ENCODE assay signal across 10 cellular contexts in genomic region chr3:152307829-152308474, GRCh38. TPM values are rescaled to one million over a fixed set of nuclear protein-coding genes. Genes with fewer than 3 reads are reported as not detected.
DNase-seq lines count a peak whose midpoint lies in the region; ATAC-seq, FAIRE-seq and TF ChIP-seq lines count a peak whose summit lies in the region.
"Had no signal": no experiment of that assay in that cellular context is flagged by ENCODE, and none has a peak within 500 bp of the region (broad histone marks: within the 10 kb centered on the region; RNA-seq: fewer than 3 reads in every experiment).

No MANE protein-coding gene starts in this region.

- TF ChIP-seq CTCF in esophagus squamous epithelium (IDR thresholded peaks at IDR 0.05) (no peak), nephron progenitor cell (IDR thresholded peaks at IDR 0.05) (no peak)

- H3K27ac Mint-ChIP-seq in CD4-positive, CD25-positive, alpha-beta regulatory T cell, result peak overlapping the region; percentile 79 to 91 (median 86)
- H3K27ac Mint-ChIP-seq in IgD-negative memory B cell (peak overlapping the region; percentile 41 to 71 (median 60)), nephron progenitor cell (peak overlapping the region; percentile 79)

- H3K4me1 Mint-ChIP-seq in CD4-positive, CD25-positive, alpha-beta regulatory T cell, result peaks cover 48 to 86% (median 65%) of the 10 kb centered on the region in 4 donors
- H3K4me1 Mint-ChIP-seq in IgD-negative memory B cell (peaks cover 40 to 61% (median 50%) of the 10 kb centered on the region in 3 donors), nephron progenitor cell (peaks cover 15% of the 10 kb centered on the region)

- no peak for DNase-seq in CD4-positive, CD25-positive, alpha-beta regulatory T cell
- DNase-seq in esophagus squamous epithelium (lab: John Stamatoyannopoulos, UW) (no peak), nephron progenitor cell (no peak), frontal cortex (ENCODE audit: low spot score in 2 of 2) (no peak), DMS153 treated with DMSO at 0.1 percent for 48 hours (lab: John Stamatoyannopoulos, UW; ENCODE audit: unreplicated experiment) (no peak), NCI-H2081 treated with DMSO at 0.1 percent for 48 hours (lab: John Stamatoyannopoulos, UW) (no peak)
- DNase-seq in stimulated activated CD4-positive, alpha-beta T cell treated with anti-CD3 and anti-CD28 coated beads, Interleukin-4, amount 100 ng/mL, for 1 hour, result no peak

- no peak for TF ChIP-seq POLR2A in esophagus squamous epithelium (IDR thresholded peaks at IDR 0.05)

- H3K27me3 Mint-ChIP-seq in CD4-positive, CD25-positive, alpha-beta regulatory T cell, result no peaks in the 10 kb centered on the region
- no peaks in the 10 kb centered on the region for H3K27me3 Mint-ChIP-seq in IgD-negative memory B cell
- H3K27me3 Mint-ChIP-seq in nephron progenitor cell (ENCODE audit: low read depth, poor library complexity), result no peaks in the 10 kb centered on the region

- FAIRE-seq in frontal cortex (lab: Jason Lieb, UNC), result no peak
- FAIRE-seq: TTC549, urothelium cell line had no signal

- H3K4me1 ChIP-seq in CD4-positive, CD25-positive, alpha-beta regulatory T cell (ENCODE audit: control insufficient read depth, insufficient read depth, low read length, poor library complexity, severe bottlenecking), result peaks cover 76% of the 10 kb centered on the region
- peaks cover 9 to 80% (median 49%) of the 10 kb centered on the region in 3 donors for H3K4me1 ChIP-seq in esophagus squamous epithelium

- intact Hi-C loops in esophagus squamous epithelium (cut with DNase I), result no loop called here

- ATAC-seq in CD4-positive, CD25-positive, alpha-beta regulatory T cell (ENCODE audit: low read depth in 2 of 2), result no peak

- peaks cover 26% of the 10 kb centered on the region for H3K36me3 ChIP-seq in CD4-positive, CD25-positive, alpha-beta regulatory T cell (ENCODE audit: control insufficient read depth, insufficient read depth, low read length)
- no peaks in the 10 kb centered on the region for H3K36me3 ChIP-seq in esophagus squamous epithelium

- H3K27ac ChIP-seq in CD4-positive, CD25-positive, alpha-beta regulatory T cell (ENCODE audit: insufficient read depth, low read length, poor library complexity, severe bottlenecking), result peak overlapping the region; percentile 74
- H3K27ac ChIP-seq in esophagus squamous epithelium, result peak overlapping the region; percentile 1 to 74 (median 71)

- 55 to 56% methylated on average over 1 of the region's 1 CpG for WGBS in esophagus squamous epithelium, 2 donors

- H3K4me3 Mint-ChIP-seq in CD4-positive, CD25-positive, alpha-beta regulatory T cell, result peak overlapping the region in 3 of 4 donors; percentile 41 to 54 (median 48)
- peak overlapping the region in 1 of 4 donors; percentile 4 for H3K4me3 Mint-ChIP-seq in IgD-negative memory B cell
- no peak overlapping the region for H3K4me3 Mint-ChIP-seq in nephron progenitor cell

- H3K4me3 ChIP-seq in CD4-positive, CD25-positive, alpha-beta regulatory T cell (ENCODE audit: low read depth, low read length), result peak overlapping the region; percentile 58
- no peak overlapping the region for H3K4me3 ChIP-seq in esophagus squamous epithelium

- H3K9me3 Mint-ChIP-seq in CD4-positive, CD25-positive, alpha-beta regulatory T cell, result no peaks in the 10 kb centered on the region
- H3K9me3 Mint-ChIP-seq in IgD-negative memory B cell, result no peaks in the 10 kb centered on the region
- no peaks in the 10 kb centered on the region for H3K9me3 Mint-ChIP-seq in nephron progenitor cell

- peaks cover 6% of the 10 kb centered on the region for H3K36me3 Mint-ChIP-seq in CD4-positive, CD25-positive, alpha-beta regulatory T cell
- H3K36me3 Mint-ChIP-seq in IgD-negative memory B cell (peaks cover 5% of the 10 kb centered on the region), nephron progenitor cell (ENCODE audit: low read depth) (peaks cover 5% of the 10 kb centered on the region)

- no peaks in the 10 kb centered on the region for H3K27me3 ChIP-seq in CD4-positive, CD25-positive, alpha-beta regulatory T cell (ENCODE audit: control insufficient read depth, insufficient read depth, low read length)
- no peaks in the 10 kb centered on the region for H3K27me3 ChIP-seq in esophagus squamous epithelium

- no peaks in the 10 kb centered on the region for H3K9me3 ChIP-seq in CD4-positive, CD25-positive, alpha-beta regulatory T cell (ENCODE audit: control insufficient read depth in 2 of 2, low read length in 2 of 2)
- no peaks in the 10 kb centered on the region for H3K9me3 ChIP-seq in esophagus squamous epithelium

RNA-seq across cellular contexts. Expression of gene MBNL1, which starts 39.2 kb away (rescaled TPM):
- total RNA-seq in CD4-positive, CD25-positive, alpha-beta regulatory T cell, result 726 TPM
- polyA plus RNA-seq in CD4-positive, CD25-positive, alpha-beta regulatory T cell, result 100 to 1,000 TPM; 221 to 262 (median 237) TPM
- 200 TPM for polyA plus RNA-seq in IgD-negative memory B cell
- total RNA-seq in esophagus squamous epithelium, result 100 to 1,000 TPM in 3 of 4 donors, 10 to 100 TPM in 1; 94.0 to 318 (median 161) TPM
- 44.0 TPM for total RNA-seq in frontal cortex
